In the genomic region with DNA sequence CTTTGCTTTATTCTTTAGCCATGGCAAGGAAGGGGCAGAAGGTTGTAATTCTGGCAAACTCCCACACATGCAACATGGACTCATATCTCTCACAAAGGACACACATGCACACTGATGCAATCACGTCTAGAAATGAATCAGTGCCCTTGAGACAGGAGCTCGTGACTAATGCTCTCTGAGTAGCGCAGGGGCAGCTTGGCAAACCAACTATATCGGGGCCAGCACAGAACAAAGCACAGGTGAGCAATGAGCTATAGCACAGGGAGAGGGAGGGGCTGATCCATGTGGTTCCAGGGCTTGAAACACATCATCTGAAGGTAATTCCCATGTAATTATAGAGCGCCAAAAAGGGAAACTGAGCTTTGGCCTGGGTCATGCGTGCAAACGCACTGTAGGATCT, we compare ENCODE assay signal across 8 cellular contexts.
DNase-seq lines count a peak whose midpoint lies in the region; ATAC-seq and TF ChIP-seq lines count a peak whose summit lies in the region.

No MANE protein-coding gene starts in this region.

- H3K4me3 ChIP-seq in Karpas-422 (ENCODE audit: low read length) (no peak overlapping the region), testis (no peak overlapping the region)

- peak overlapping the region; percentile 79 for H3K27ac Mint-ChIP-seq in activated naive CD4-positive, alpha-beta T cell treated with anti-CD3 and anti-CD28 coated beads for 36 hours

- WGBS in testis, 2 donors = 69 to 73% methylated on average over 7 of the region's 7 CpGs

- H3K4me3 Mint-ChIP-seq in activated naive CD4-positive, alpha-beta T cell treated with anti-CD3 and anti-CD28 coated beads for 36 hours = peak overlapping the region; percentile 1

- H3K9me3 ChIP-seq in Karpas-422 (ENCODE audit: low read length) (no peaks in the 10 kb centered on the region), testis (no peaks in the 10 kb centered on the region)

- intact Hi-C loops in activated naive CD4-positive, alpha-beta T cell treated with anti-CD3 and anti-CD28 coated beads for 36 hours (cut with micrococcal nuclease) = loop anchor here (1.0 to 5.0 kb wide), 10 partner anchors 90 to 296 kb away; a partner anchor contains a TSS
- intact Hi-C loops in testis (cut with DNase I; ENCODE audit: low total_unique reads) = no loop called here

- H4K20me1 ChIP-seq in Karpas-422 (ENCODE audit: insufficient read depth, low read depth, low read length) = no peaks in the 10 kb centered on the region

- H3K4me2 ChIP-seq in Karpas-422 (ENCODE audit: low read depth, low read length, poor library complexity, severe bottlenecking) = no peak overlapping the region

- CTCF ChIA-PET in activated naive CD4-positive, alpha-beta T cell treated with anti-CD3 and anti-CD28 coated beads for 36 hours (lab: Charles Lee) = interaction anchor here (0.8 kb wide), 1 partner anchor 267 kb away, joined by 3 read pairs; no protein-coding TSS in a partner anchor

- H3K9me2 ChIP-seq in Karpas-422 (replicated peaks; ENCODE audit: insufficient read depth, low read length) = no peaks in the 10 kb centered on the region

- H3K4me1 Mint-ChIP-seq in activated naive CD4-positive, alpha-beta T cell treated with anti-CD3 and anti-CD28 coated beads for 36 hours (ENCODE audit: low read depth) = peaks cover 68% of the 10 kb centered on the region

- H3K36me3 ChIP-seq in Karpas-422 (ENCODE audit: insufficient read depth, low read length) (no peaks in the 10 kb centered on the region), testis (ENCODE audit: low read depth, missing control alignments) (no peaks in the 10 kb centered on the region)

- DNase-seq in Karpas-422 (peak; percentile 61), myocyte (ENCODE audit: low read depth) (peak; percentile 76), GF-D8 (lab: John Stamatoyannopoulos, UW) (no peak), testis (no peak)
- peak; percentile 89 for DNase-seq in activated naive CD4-positive, alpha-beta T cell treated with anti-CD3 and anti-CD28 coated beads for 36 hours
- no peak for DNase-seq in effector CD8-positive, alpha-beta T cell (lab: John Stamatoyannopoulos, UW)

- H3K27ac ChIP-seq in Karpas-422 (ENCODE audit: low read length) (no peak overlapping the region), testis (no peak overlapping the region)

- H3K36me3 Mint-ChIP-seq in activated naive CD4-positive, alpha-beta T cell treated with anti-CD3 and anti-CD28 coated beads for 36 hours (ENCODE audit: low read depth) = no peaks in the 10 kb centered on the region

- peak; percentile 46 for ATAC-seq in GM21619 (IDR thresholded peaks at IDR 0.05; ENCODE audit: unreplicated experiment)

- H3K9ac ChIP-seq in Karpas-422 (ENCODE audit: low read length) = peak overlapping the region; percentile 22; the same call in 1 of the 2 replicates

- no peaks in the 10 kb centered on the region for H3K9me3 Mint-ChIP-seq in activated naive CD4-positive, alpha-beta T cell treated with anti-CD3 and anti-CD28 coated beads for 36 hours

- no peaks in the 10 kb centered on the region for H3K79me2 ChIP-seq in Karpas-422 (ENCODE audit: low read length)

- TF ChIP-seq POLR2A in GM15510 (IDR thresholded peaks at IDR 0.05; ENCODE audit: borderline replicate concordance, extremely low read depth, insufficient read length) (peak; percentile 25), testis (IDR thresholded peaks at IDR 0.05) (no peak)

- no peak for TF ChIP-seq CTCF in testis (IDR thresholded peaks at IDR 0.05)

- H3K27me3 ChIP-seq in Karpas-422 (ENCODE audit: low read length) (no peaks in the 10 kb centered on the region), testis (no peaks in the 10 kb centered on the region)

- no peaks in the 10 kb centered on the region for H3K27me3 Mint-ChIP-seq in activated naive CD4-positive, alpha-beta T cell treated with anti-CD3 and anti-CD28 coated beads for 36 hours (ENCODE audit: low read depth)

- H3K4me1 ChIP-seq in Karpas-422 (ENCODE audit: low read length) (peaks cover 49% of the 10 kb centered on the region), testis (no peaks in the 10 kb centered on the region)

- no peak overlapping the region for H2AFZ ChIP-seq in Karpas-422 (ENCODE audit: low read length)

Comparison
In these comparisons a context has a peak if more than half of its experiments do, and no peak if none do; other contexts are left out.
1. DNase-seq: peak in Karpas-422 (single experiment), activated naive CD4-positive, alpha-beta T cell treated with anti-CD3 and anti-CD28 coated beads for 36 hours (single experiment) and myocyte (single experiment); none in GF-D8 (single experiment), effector CD8-positive, alpha-beta T cell (single experiment) and testis (single experiment).